Comparison of ENCODE assay signal across 8 cellular contexts in the genomic region with DNA sequence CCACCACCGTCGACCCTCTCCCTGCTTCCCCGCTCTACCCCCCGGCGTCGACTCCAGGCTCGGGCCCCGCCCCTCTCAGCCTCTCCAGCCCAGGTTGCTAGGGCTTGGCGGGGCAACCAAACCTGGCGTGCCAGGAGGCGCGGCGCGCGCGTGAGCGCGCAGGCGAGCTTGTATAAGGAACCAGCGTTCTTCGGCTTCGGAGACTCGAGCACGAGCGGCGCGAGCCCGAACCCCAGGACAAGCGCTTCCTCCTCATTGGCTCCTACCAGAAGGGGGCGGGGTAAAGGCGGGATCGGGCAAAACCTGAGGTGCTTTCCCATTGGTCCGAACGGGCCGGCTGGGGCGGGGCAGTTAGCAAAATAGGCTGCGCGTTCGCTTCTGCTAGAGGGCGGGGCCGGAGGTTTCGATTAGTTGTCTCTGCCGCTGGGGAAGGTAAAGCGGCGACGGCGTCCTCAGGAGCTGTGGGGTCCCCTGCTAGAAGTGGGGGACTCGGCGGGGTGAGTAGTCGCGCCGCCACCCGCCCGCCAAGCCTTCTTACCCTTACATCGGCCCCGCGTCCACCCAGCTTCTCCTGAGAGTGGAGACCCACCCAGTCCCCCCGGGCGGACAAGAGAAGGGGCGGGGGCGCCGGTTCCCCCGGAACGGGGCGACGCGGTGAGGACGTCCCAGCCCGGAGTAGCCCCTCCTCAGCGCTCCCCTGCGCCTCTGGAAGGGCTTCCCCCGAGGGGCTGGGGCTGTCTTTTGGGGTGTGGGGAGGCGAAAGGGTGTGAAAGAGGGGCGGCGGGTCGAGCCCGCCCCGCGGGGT. TPM values are rescaled to one million over a fixed set of nuclear protein-coding genes. Genes with fewer than 3 reads are reported as not detected.
DNase-seq lines count a peak whose midpoint lies in the region; ATAC-seq and FAIRE-seq lines count a peak whose summit lies in the region.

Gene CDKL5 (plus strand): TSS at position 410 of the 805 bp plus-strand sequence. CDS start 81,489 bp downstream, outside the sequence.

- H3K27ac Mint-ChIP-seq in immature natural killer cell, result peak within 1 kb of the TSS; percentile 49 to 89 (median 80)

- H3K4me3 Mint-ChIP-seq in immature natural killer cell, result peak within 1 kb of the TSS; percentile 87 to 93 (median 88)

- peaks cover 7 to 18% (median 10%) of the 10 kb centered on the region in 3 donors for H3K27me3 Mint-ChIP-seq in immature natural killer cell (ENCODE audit: low read depth in 3 of 3)

- H3K27me3 ChIP-seq in small intestine (ENCODE audit: control insufficient read depth in 2 of 2, insufficient read depth in 2 of 2, low read length in 2 of 2), result no peaks in the 10 kb centered on the region

- 1 to 33% (median 6%) methylated on average over 27 to 79 of the region's 79 CpGs for WGBS in small intestine, 3 donors

- no peaks in the 10 kb centered on the region for H3K9me3 Mint-ChIP-seq in immature natural killer cell

- peak within 1 kb of the TSS; percentile 70 to 91 for H3K4me3 ChIP-seq in small intestine (ENCODE audit: low read depth in 1 of 2, low read length in 2 of 2)

- H3K36me3 ChIP-seq in small intestine (ENCODE audit: control insufficient read depth in 2 of 2, insufficient read depth in 2 of 2, low read length in 2 of 2), result no peaks in the 10 kb centered on the region

- peak; percentile 83 for FAIRE-seq in small intestine (lab: Jason Lieb, UNC)

- no peaks in the 10 kb centered on the region for H3K4me1 ChIP-seq in small intestine (ENCODE audit: control insufficient read depth in 2 of 2, insufficient read depth in 1 of 2, low read depth in 1 of 2, low read length in 1 of 2)

- peak; percentile 92 for DNase-seq in AG08396 (ENCODE audit: low spot score)
- peak; percentile 98 for DNase-seq in NCI-H345 (lab: John Stamatoyannopoulos, UW)
- peak; percentile 84 to 94 (median 89) for DNase-seq in activated CD4-positive, CD25-positive, alpha-beta regulatory T cell (lab: John Stamatoyannopoulos, UW)
- DNase-seq in central memory CD4-positive, alpha-beta T cell, result peak; percentile 96
- peak; percentile 94 to 96 (median 95) for DNase-seq in immature natural killer cell
- DNase-seq in small intestine, result peak; percentile 96

- ATAC-seq in GM19023 (IDR thresholded peaks at IDR 0.05; ENCODE audit: unreplicated experiment) (peak; percentile 95), HG03280 (IDR thresholded peaks at IDR 0.05; ENCODE audit: unreplicated experiment) (peak; percentile 91)

- no peaks in the 10 kb centered on the region for H3K36me3 Mint-ChIP-seq in immature natural killer cell

- no peaks in the 10 kb centered on the region for H3K9me3 ChIP-seq in small intestine (ENCODE audit: control insufficient read depth, low read depth)

- H3K27ac ChIP-seq in small intestine (ENCODE audit: low read depth in 1 of 2, low read length in 1 of 2), result peak within 1 kb of the TSS; percentile 35 to 72

- peaks cover 6 to 17% of the 10 kb centered on the region in 2 donors for H3K4me1 Mint-ChIP-seq in immature natural killer cell

RNA-seq across cellular contexts. Expression of gene CDKL5, which starts in this region (rescaled TPM):
- polyA plus RNA-seq in immature natural killer cell (1 to 10 TPM in 2 of 3 donors, not detected in 1; 1.5 to 2.3 TPM), small intestine (under 1 TPM; 0.22 to 0.78 (median 0.27) TPM)

Comparison
In these comparisons a context has a peak if more than half of its experiments do, and no peak if none do; other contexts are left out.
1. Peak in every context shown above with its lines: DNase-seq, ATAC-seq, H3K4me3 ChIP-seq and H3K27ac ChIP-seq.
2. Peak in DNase-seq, H3K4me3 ChIP-seq and H3K27ac ChIP-seq in small intestine; RNA of the gene not detected or under 1 TPM.